21 cellular contexts compared by ENCODE assay signal in the genomic region with DNA sequence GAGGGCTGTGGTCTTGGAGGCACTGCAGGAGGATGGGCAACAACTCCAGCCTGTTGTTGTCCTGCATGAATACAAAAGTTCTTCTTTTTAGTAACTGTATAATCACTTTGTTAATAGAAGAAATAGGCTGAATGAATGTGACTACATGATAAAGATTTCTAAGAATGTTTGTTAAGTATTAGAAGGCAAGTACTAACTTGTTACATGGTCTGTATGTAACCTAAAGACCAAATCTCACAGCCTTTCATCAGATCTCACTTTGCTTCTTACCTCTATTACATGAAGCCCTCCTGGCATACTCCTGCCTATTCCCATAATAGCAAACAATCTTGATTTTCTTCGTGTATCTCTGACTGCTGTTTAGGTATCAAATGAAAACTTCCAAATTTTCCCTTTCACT.
DNase-seq lines count a peak whose midpoint lies in the region; ATAC-seq, FAIRE-seq and TF ChIP-seq lines count a peak whose summit lies in the region.
"Had no signal": no experiment of that assay in that cellular context is flagged by ENCODE, and none has a peak within 500 bp of the region (broad histone marks: within the 10 kb centered on the region; RNA-seq: fewer than 3 reads in every experiment).

No MANE protein-coding gene starts in this region.

- H3K9me3 ChIP-seq in T-helper 17 cell (ENCODE audit: control insufficient read depth, low read length, poor library complexity, severe bottlenecking) = no peaks in the 10 kb centered on the region

- ATAC-seq in activated CD4-positive, alpha-beta T cell treated with anti-CD3 and anti-CD28 coated beads for 36 hours = no peak
- no peak for ATAC-seq in T-helper 17 cell
- no peak for ATAC-seq in stimulated activated memory B cell treated with anti-CD40 and anti-IgM and Interleukin-4, amounts not matched to agents 10 μg/mL and 1 μg/mL and 100 μg/mL, for 72 hours

- H3K27ac Mint-ChIP-seq in activated CD4-positive, alpha-beta T cell treated with anti-CD3 and anti-CD28 coated beads for 36 hours = peak overlapping the region; percentile 11
- H3K27ac Mint-ChIP-seq in activated CD4-positive, alpha-beta T cell treated with anti-CD3 and anti-CD28 coated beads, Interleukin-2, amount 10 ng/mL, durations not matched to agents 7 days and 5 days = no peak overlapping the region
- peak overlapping the region; percentile 65 for H3K27ac Mint-ChIP-seq in T-helper 17 cell
- H3K27ac Mint-ChIP-seq in stimulated activated memory B cell treated with anti-CD40 and anti-IgM and Interleukin-4, amounts not matched to agents 10 μg/mL and 1 μg/mL and 100 μg/mL, for 72 hours = peak overlapping the region; percentile 2

- CTCF ChIA-PET in activated CD4-positive, alpha-beta T cell treated with anti-CD3 and anti-CD28 coated beads for 36 hours (lab: Charles Lee) = no interaction called here
- CTCF ChIA-PET in activated CD4-positive, alpha-beta T cell treated with anti-CD3 and anti-CD28 coated beads, Interleukin-2, amount 10 ng/mL, durations not matched to agents 7 days and 5 days (lab: Charles Lee) = no interaction called here

- H3K4me3 Mint-ChIP-seq in activated CD4-positive, alpha-beta T cell treated with anti-CD3 and anti-CD28 coated beads for 36 hours = no peak overlapping the region
- H3K4me3 Mint-ChIP-seq in activated CD4-positive, alpha-beta T cell treated with anti-CD3 and anti-CD28 coated beads, Interleukin-2, amount 10 ng/mL, durations not matched to agents 7 days and 5 days = no peak overlapping the region
- H3K4me3 Mint-ChIP-seq in T-helper 17 cell = no peak overlapping the region
- H3K4me3 Mint-ChIP-seq in stimulated activated memory B cell treated with anti-CD40 and anti-IgM and Interleukin-4, amounts not matched to agents 10 μg/mL and 1 μg/mL and 100 μg/mL, for 72 hours = no peak overlapping the region

- H3K4me1 Mint-ChIP-seq in activated CD4-positive, alpha-beta T cell treated with anti-CD3 and anti-CD28 coated beads for 36 hours = no peaks in the 10 kb centered on the region
- no peaks in the 10 kb centered on the region for H3K4me1 Mint-ChIP-seq in activated CD4-positive, alpha-beta T cell treated with anti-CD3 and anti-CD28 coated beads, Interleukin-2, amount 10 ng/mL, durations not matched to agents 7 days and 5 days
- peaks cover 10% of the 10 kb centered on the region for H3K4me1 Mint-ChIP-seq in T-helper 17 cell
- H3K4me1 Mint-ChIP-seq in stimulated activated memory B cell treated with anti-CD40 and anti-IgM and Interleukin-4, amounts not matched to agents 10 μg/mL and 1 μg/mL and 100 μg/mL, for 72 hours = no peaks in the 10 kb centered on the region

- H3K36me3 Mint-ChIP-seq in activated CD4-positive, alpha-beta T cell treated with anti-CD3 and anti-CD28 coated beads for 36 hours (ENCODE audit: low read depth) = peaks cover 52% of the 10 kb centered on the region
- H3K36me3 Mint-ChIP-seq in activated CD4-positive, alpha-beta T cell treated with anti-CD3 and anti-CD28 coated beads, Interleukin-2, amount 10 ng/mL, durations not matched to agents 7 days and 5 days (ENCODE audit: low read depth) = peaks cover 42% of the 10 kb centered on the region
- peaks cover 25% of the 10 kb centered on the region for H3K36me3 Mint-ChIP-seq in T-helper 17 cell (ENCODE audit: low read depth)
- H3K36me3 Mint-ChIP-seq in stimulated activated memory B cell treated with anti-CD40 and anti-IgM and Interleukin-4, amounts not matched to agents 10 μg/mL and 1 μg/mL and 100 μg/mL, for 72 hours = peaks cover 70% of the 10 kb centered on the region

- H3K9me3 Mint-ChIP-seq in activated CD4-positive, alpha-beta T cell treated with anti-CD3 and anti-CD28 coated beads for 36 hours (ENCODE audit: low read depth) = no peaks in the 10 kb centered on the region
- H3K9me3 Mint-ChIP-seq in activated CD4-positive, alpha-beta T cell treated with anti-CD3 and anti-CD28 coated beads, Interleukin-2, amount 10 ng/mL, durations not matched to agents 7 days and 5 days = no peaks in the 10 kb centered on the region
- H3K9me3 Mint-ChIP-seq in stimulated activated memory B cell treated with anti-CD40 and anti-IgM and Interleukin-4, amounts not matched to agents 10 μg/mL and 1 μg/mL and 100 μg/mL, for 72 hours = no peaks in the 10 kb centered on the region

- intact Hi-C loops in activated CD4-positive, alpha-beta T cell treated with anti-CD3 and anti-CD28 coated beads for 36 hours (cut with DNase I, micrococcal nuclease) = no loop called here

- no peak overlapping the region for H3K4me3 ChIP-seq in epithelial cell of esophagus (ENCODE audit: low read length)
- H3K4me3 ChIP-seq: GM23248 had no signal

- DNase-seq in activated CD4-positive, alpha-beta T cell treated with anti-CD3 and anti-CD28 coated beads for 36 hours = no peak
- no peak for DNase-seq in activated CD4-positive, alpha-beta T cell treated with anti-CD3 and anti-CD28 coated beads, Interleukin-2, amount 10 ng/mL, durations not matched to agents 7 days and 5 days
- DNase-seq in T-helper 17 cell (no peak), epithelial cell of esophagus (ENCODE audit: low read depth) (peak; percentile 67), RPMI8226 (no peak), RCC 7860 (ENCODE audit: low spot score) (no peak)
- no peak for DNase-seq in central memory CD4-positive, alpha-beta T cell
- DNase-seq: AML-193; DMS79 treated with DMSO at 0.1 percent for 48 hours; GM23248; HCEC 1CT; Kasumi-1; MM.1S; NCI-H1092 treated with DMSO at 0.1 percent for 48 hours; NCI-H2081; NCI-H2171 treated with DMSO at 0.1 percent for 48 hours; NCI-H446; NCI-H748 treated with DMSO at 0.1 percent for 48 hours; NK-92 treated with Interleukin-12 subunit alpha and Interleukin-12 subunit beta, amount 100 ng/mL, for 24 hours; SIG-M5 had no signal

- no peak for FAIRE-seq in RCC 7860 (lab: Jason Lieb, UNC)

- no peaks in the 10 kb centered on the region for H3K27me3 Mint-ChIP-seq in activated CD4-positive, alpha-beta T cell treated with anti-CD3 and anti-CD28 coated beads for 36 hours
- H3K27me3 Mint-ChIP-seq in activated CD4-positive, alpha-beta T cell treated with anti-CD3 and anti-CD28 coated beads, Interleukin-2, amount 10 ng/mL, durations not matched to agents 7 days and 5 days = no peaks in the 10 kb centered on the region
- no peaks in the 10 kb centered on the region for H3K27me3 Mint-ChIP-seq in T-helper 17 cell
- no peaks in the 10 kb centered on the region for H3K27me3 Mint-ChIP-seq in stimulated activated memory B cell treated with anti-CD40 and anti-IgM and Interleukin-4, amounts not matched to agents 10 μg/mL and 1 μg/mL and 100 μg/mL, for 72 hours

- TF ChIP-seq CTCF in epithelial cell of esophagus (IDR thresholded peaks at IDR 0.05; ENCODE audit: insufficient read depth, low read depth, low read length, missing control alignments) = no peak

- POLR2A ChIA-PET in activated CD4-positive, alpha-beta T cell treated with anti-CD3 and anti-CD28 coated beads for 36 hours (lab: Charles Lee) = no interaction called here
- POLR2A ChIA-PET in activated CD4-positive, alpha-beta T cell treated with anti-CD3 and anti-CD28 coated beads, Interleukin-2, amount 10 ng/mL, durations not matched to agents 7 days and 5 days (lab: Charles Lee) = no interaction called here
